1 cellular context compared by ENCODE assay signal in the genomic region with DNA sequence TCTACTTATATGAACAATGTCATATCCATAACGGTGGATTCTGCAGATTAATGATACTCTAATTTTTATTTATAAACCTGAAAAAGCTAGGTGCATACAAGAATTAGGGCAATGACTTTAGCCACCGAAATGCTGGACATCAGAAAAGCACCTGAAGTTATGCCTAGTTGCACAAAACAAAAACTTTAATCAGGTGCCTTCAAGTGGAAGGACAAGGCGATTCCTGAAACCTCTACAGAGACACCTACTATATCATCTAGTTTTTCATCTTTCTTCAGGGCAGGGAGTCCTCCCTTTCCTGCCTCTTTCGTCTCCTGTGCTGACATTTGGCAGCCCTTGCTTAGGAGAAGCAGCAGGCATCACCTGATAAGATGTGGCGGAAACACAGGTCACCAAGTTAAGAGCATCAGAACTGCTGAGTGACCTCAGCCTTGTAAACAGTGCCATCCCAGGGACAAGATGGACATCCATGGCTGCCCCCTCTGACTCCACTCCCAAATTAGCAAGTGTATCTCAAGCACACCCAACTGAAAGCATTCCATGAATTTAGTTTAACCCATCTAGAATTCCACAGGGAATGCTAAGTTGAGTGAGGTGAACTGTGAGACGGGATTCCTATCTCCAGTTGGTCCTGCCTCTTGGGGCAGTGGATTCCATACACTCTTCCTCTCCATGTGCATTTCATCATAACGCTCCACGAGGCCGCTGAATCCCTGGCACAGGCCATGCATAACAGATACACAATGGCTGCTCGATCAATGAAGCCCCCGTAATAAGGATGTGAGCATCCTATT.
TF ChIP-seq lines count a peak whose summit lies in the region.

No MANE protein-coding gene starts in this region.

TF ChIP-seq in endothelial cell of umbilical vein, 7 proteins besides CTCF, POLR2A, EP300 and RAD21 (continued from another document):
- TF ChIP-seq MYC (IDR thresholded peaks at IDR 0.05; ENCODE audit: low read depth, low read length): no peak
